7 cellular contexts compared by ENCODE assay signal in genomic region chr5:61398440-61398839, GRCh38.
"Had no signal": no experiment of that assay in that cellular context is flagged by ENCODE, and none has a peak within 500 bp of the region (broad histone marks: within the 10 kb centered on the region; RNA-seq: fewer than 3 reads in every experiment).

No MANE protein-coding gene starts in this region.

- DNase-seq: IMR-90, KBM-7, KG1 had no signal

- H3K27me3 Mint-ChIP-seq: IgD-negative memory B cell had no signal

- H3K27ac ChIP-seq: HL-60 had no signal

- ATAC-seq: HepG2, K562 had no signal

- H3K4me3 ChIP-seq: K562 had no signal

- H3K4me3 Mint-ChIP-seq: IgD-negative memory B cell had no signal

- H3K36me3 Mint-ChIP-seq: IgD-negative memory B cell had no signal
